In the genomic region with DNA sequence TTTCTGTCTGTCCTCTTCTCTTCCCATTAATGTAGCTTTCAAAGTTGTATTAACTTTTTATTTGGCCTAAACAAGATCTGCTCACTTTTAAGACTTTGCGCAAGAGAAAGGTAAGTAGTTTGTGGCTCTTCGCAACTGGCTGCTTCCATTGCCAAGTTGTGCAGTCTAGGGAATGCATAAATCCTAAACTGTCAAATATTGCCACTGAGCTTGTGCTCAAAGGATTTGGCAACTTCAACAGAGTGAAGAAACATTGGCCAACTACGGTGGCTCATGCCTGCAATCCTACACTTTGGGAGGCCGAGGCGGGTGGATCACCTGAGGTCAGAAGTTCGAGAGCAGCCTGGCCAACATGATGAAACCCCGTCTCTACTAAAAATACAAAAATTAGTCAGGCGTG, we compare ENCODE assay signal across 17 cellular contexts.
DNase-seq lines count a peak whose midpoint lies in the region; ATAC-seq and TF ChIP-seq lines count a peak whose summit lies in the region.
"Had no signal": no experiment of that assay in that cellular context is flagged by ENCODE, and none has a peak within 500 bp of the region (broad histone marks: within the 10 kb centered on the region; RNA-seq: fewer than 3 reads in every experiment).

No MANE protein-coding gene starts in this region.

- H3K79me1 ChIP-seq in mesenchymal stem cell (replicated peaks; ENCODE audit: low read length, poor library complexity, severe bottlenecking) = no peaks in the 10 kb centered on the region

- H3K27ac Mint-ChIP-seq in MCF 10A (ENCODE audit: low read depth, unreplicated experiment) = no peak overlapping the region
- no peak overlapping the region for H3K27ac Mint-ChIP-seq in naive thymus-derived CD8-positive, alpha-beta T cell
- H3K27ac Mint-ChIP-seq: B cell; CD4-positive, alpha-beta T cell; CD8-positive, alpha-beta T cell had no signal

- no peak overlapping the region for H3K4me3 Mint-ChIP-seq in MCF 10A (ENCODE audit: unreplicated experiment)
- H3K4me3 Mint-ChIP-seq in naive thymus-derived CD8-positive, alpha-beta T cell = no peak overlapping the region
- H3K4me3 Mint-ChIP-seq: B cell; CD4-positive, alpha-beta T cell; CD8-positive, alpha-beta T cell had no signal

- no peaks in the 10 kb centered on the region for H3K27me3 ChIP-seq in breast epithelium
- H3K27me3 ChIP-seq in mesenchymal stem cell (ENCODE audit: control insufficient read depth in 1 of 2, insufficient read depth in 1 of 2, low read length in 2 of 2) = no peaks in the 10 kb centered on the region
- H3K27me3 ChIP-seq: BLaER1 treated with 17β-estradiol and CSF1 and Interleukin-3, amounts not matched to agents 10 nM and 100 nM had no signal

- H3K36me3 ChIP-seq in breast epithelium (no peaks in the 10 kb centered on the region), mesenchymal stem cell (ENCODE audit: control insufficient read depth in 1 of 2, insufficient read depth in 2 of 2, low read depth in 1 of 2, low read length in 2 of 2) (no peaks in the 10 kb centered on the region)
- H3K36me3 ChIP-seq: BLaER1 treated with 17β-estradiol and CSF1 and Interleukin-3, amounts not matched to agents 10 nM and 100 nM had no signal

- TF ChIP-seq CTCF in MCF 10A (IDR thresholded peaks at IDR 0.05; ENCODE audit: unreplicated experiment) (no peak), breast epithelium (IDR thresholded peaks at IDR 0.05) (no peak)

- no peak overlapping the region for H4K91ac ChIP-seq in mesenchymal stem cell (ENCODE audit: low read length)

- no peak overlapping the region for H3K4me2 ChIP-seq in mesenchymal stem cell (ENCODE audit: low read length, poor library complexity, severe bottlenecking)
- H3K4me2 ChIP-seq: A549; BLaER1 treated with 17β-estradiol and CSF1 and Interleukin-3, amounts not matched to agents 10 nM and 100 nM had no signal

- no peak overlapping the region for H2BK5ac ChIP-seq in mesenchymal stem cell (ENCODE audit: low read depth, low read length, poor library complexity, severe bottlenecking)

- H3K9ac ChIP-seq in mesenchymal stem cell (ENCODE audit: low read length) = no peak overlapping the region
- H3K9ac ChIP-seq: BLaER1 treated with 17β-estradiol and CSF1 and Interleukin-3, amounts not matched to agents 10 nM and 100 nM had no signal

- no peak for ATAC-seq in naive thymus-derived CD8-positive, alpha-beta T cell
- ATAC-seq: A549; CD8-positive, alpha-beta T cell had no signal

- no peaks in the 10 kb centered on the region for H3K4me1 ChIP-seq in breast epithelium
- H3K4me1 ChIP-seq in mesenchymal stem cell (ENCODE audit: control insufficient read depth, insufficient read depth, low read depth, low read length) = no peaks in the 10 kb centered on the region
- H3K4me1 ChIP-seq: A549; BLaER1 treated with 17β-estradiol and CSF1 and Interleukin-3, amounts not matched to agents 10 nM and 100 nM; Caco-2 had no signal

- DNase-seq in MCF 10A (ENCODE audit: unreplicated experiment) (peak; percentile 8), breast epithelium (ENCODE audit: low spot score in 2 of 2) (no peak), mesenchymal stem cell (peak; percentile 9), kidney tubule cell (ENCODE audit: low spot score) (no peak)
- no peak for DNase-seq in naive thymus-derived CD8-positive, alpha-beta T cell
- DNase-seq: AML-193; Caco-2; Calu3; CD4-positive, alpha-beta T cell; CD8-positive, alpha-beta T cell; DMS79 treated with DMSO at 0.1 percent for 48 hours; GF-D8 had no signal

- H2AK5ac ChIP-seq in mesenchymal stem cell (ENCODE audit: low read length, severe bottlenecking) = no peak overlapping the region

- TF ChIP-seq POLR2A in breast epithelium (IDR thresholded peaks at IDR 0.05) = no peak

- no peak overlapping the region for H2BK15ac ChIP-seq in mesenchymal stem cell (ENCODE audit: low read depth, poor library complexity, severe bottlenecking)

- no peak overlapping the region for H3K23ac ChIP-seq in mesenchymal stem cell (ENCODE audit: low read length in 2 of 2)

- H3K4me1 Mint-ChIP-seq in MCF 10A (ENCODE audit: insufficient read depth, unreplicated experiment) = no peaks in the 10 kb centered on the region
- H3K4me1 Mint-ChIP-seq in naive thymus-derived CD8-positive, alpha-beta T cell = no peaks in the 10 kb centered on the region
- H3K4me1 Mint-ChIP-seq: B cell had no signal

- H3K18ac ChIP-seq in mesenchymal stem cell (ENCODE audit: low read depth in 1 of 2, low read length in 2 of 2) = no peak overlapping the region

- H3K4me3 ChIP-seq in breast epithelium = no peak overlapping the region
- H3K4me3 ChIP-seq in mesenchymal stem cell (ENCODE audit: insufficient read depth in 1 of 2, low read depth in 1 of 2, low read length in 2 of 2) = no peak overlapping the region
- H3K4me3 ChIP-seq: A549; BLaER1 treated with 17β-estradiol and CSF1 and Interleukin-3, amounts not matched to agents 10 nM and 100 nM had no signal

- no peak overlapping the region for H3K4ac ChIP-seq in mesenchymal stem cell (ENCODE audit: low read depth in 1 of 2, low read length in 2 of 2)

- H3K27ac ChIP-seq in breast epithelium (no peak overlapping the region), mesenchymal stem cell (ENCODE audit: low read length, poor library complexity, severe bottlenecking) (no peak overlapping the region)
- H3K27ac ChIP-seq: 22Rv1; A549; BLaER1 treated with 17β-estradiol and CSF1 and Interleukin-3, amounts not matched to agents 10 nM and 100 nM; C4-2B had no signal

- no peaks in the 10 kb centered on the region for H3K36me3 Mint-ChIP-seq in MCF 10A (ENCODE audit: insufficient read depth, unreplicated experiment)
- H3K36me3 Mint-ChIP-seq in naive thymus-derived CD8-positive, alpha-beta T cell = no peaks in the 10 kb centered on the region
- H3K36me3 Mint-ChIP-seq: CD8-positive, alpha-beta T cell had no signal

- no peak overlapping the region for H2BK12ac ChIP-seq in mesenchymal stem cell (ENCODE audit: low read length in 2 of 2)

- no peak overlapping the region for H2AFZ ChIP-seq in mesenchymal stem cell (ENCODE audit: low read depth, low read length)

- H3K9me3 ChIP-seq in breast epithelium (no peaks in the 10 kb centered on the region), mesenchymal stem cell (ENCODE audit: control insufficient read depth, low read length) (no peaks in the 10 kb centered on the region)
- H3K9me3 ChIP-seq: A549; BLaER1 treated with 17β-estradiol and CSF1 and Interleukin-3, amounts not matched to agents 10 nM and 100 nM; Caco-2 had no signal

- POLR2A ChIA-PET in MCF 10A (lab: Yijun Ruan, JAX) = no interaction called here
- POLR2A ChIA-PET in naive thymus-derived CD8-positive, alpha-beta T cell (lab: Charles Lee) = no interaction called here

- no peak overlapping the region for H2BK120ac ChIP-seq in mesenchymal stem cell (ENCODE audit: low read depth, low read length)

- 91% methylated on average over 8 of the region's 8 CpGs for WGBS in mesenchymal stem cell

- intact Hi-C loops in MCF 10A (cut with micrococcal nuclease) (no loop called here), breast epithelium (cut with DNase I; ENCODE audit: low total_unique reads) (no loop called here)

- H3K9me3 Mint-ChIP-seq in MCF 10A (ENCODE audit: unreplicated experiment) = no peaks in the 10 kb centered on the region
- H3K9me3 Mint-ChIP-seq in naive thymus-derived CD8-positive, alpha-beta T cell = peaks cover 0 to 6% (median 2%) of the 10 kb centered on the region in 9 donors
- H3K9me3 Mint-ChIP-seq: CD4-positive, alpha-beta T cell; CD8-positive, alpha-beta T cell had no signal

- no TSS peak for BruUV-seq in MCF 10A (replicated peaks; lab: Mats Ljungman, UMichigan)

- CTCF ChIA-PET in MCF 10A (lab: Yijun Ruan, JAX) = interaction anchor here (0.7 kb wide), 1 partner anchor 232 kb away, joined by 3 read pairs; no protein-coding TSS in a partner anchor

- no peak overlapping the region for H4K8ac ChIP-seq in mesenchymal stem cell (ENCODE audit: low read length)

- no peaks in the 10 kb centered on the region for H3K27me3 Mint-ChIP-seq in MCF 10A (ENCODE audit: insufficient read depth, unreplicated experiment)
- no peaks in the 10 kb centered on the region for H3K27me3 Mint-ChIP-seq in naive thymus-derived CD8-positive, alpha-beta T cell
- H3K27me3 Mint-ChIP-seq: B cell; CD4-positive, alpha-beta T cell had no signal

- H3K14ac ChIP-seq in mesenchymal stem cell (ENCODE audit: low read length in 2 of 2) = no peak overlapping the region

Comparison
In these comparisons a context has a peak if more than half of its experiments do, and no peak if none do; other contexts are left out.
1. DNase-seq: peak in MCF 10A (single experiment) and mesenchymal stem cell (single experiment); none in breast epithelium (0 of 2), naive thymus-derived CD8-positive, alpha-beta T cell (0 of 10) and kidney tubule cell (single experiment).